24 cellular contexts compared by ENCODE assay signal in genomic region chr2:218826791-218827190, GRCh38. TPM values are rescaled to one million over a fixed set of nuclear protein-coding genes. Genes with fewer than 3 reads are reported as not detected.
"Had no signal": no experiment of that assay in that cellular context is flagged by ENCODE, and none has a peak within 500 bp of the region (broad histone marks: within the 10 kb centered on the region; RNA-seq: fewer than 3 reads in every experiment).

No MANE protein-coding gene starts in this region.

- H3K27ac ChIP-seq: breast epithelium, Peyer's patch, RWPE1, SJSA1 had no signal

- ATAC-seq: activated CD4-positive, CD25-positive, alpha-beta regulatory T cell treated with anti-CD3 and anti-CD28 coated beads, Interleukin-2, amount 50 U/mL, for 24 hours; activated CD8-positive, alpha-beta T cell treated with anti-CD3 and anti-CD28 coated beads, Interleukin-2, amount 10 ng/mL, durations not matched to agents 7 days and 5 days; SK-N-SH treated with all-trans-retinoic acid at 6 μM for 48 hours had no signal

- H3K4me1 ChIP-seq: breast epithelium, Peyer's patch, SJSA1 had no signal

- H3K36me3 ChIP-seq: breast epithelium, Peyer's patch, SJSA1 had no signal

- H3K4me3 ChIP-seq: breast epithelium, Peyer's patch, SJSA1 had no signal

- H3K27me3 ChIP-seq: breast epithelium, Peyer's patch, SJSA1 had no signal

- H3K9me3 ChIP-seq: breast epithelium, Peyer's patch, SJSA1 had no signal

- DNase-seq: activated CD4-positive, alpha-beta T cell treated with anti-CD3 and anti-CD28 coated beads for 4 hours; activated CD8-positive, alpha-beta memory T cell treated with anti-CD3 and anti-CD28 coated beads, Interleukin-2, amount 50 U/mL, for 48 hours; activated CD8-positive, alpha-beta T cell treated with anti-CD3 and anti-CD28 coated beads, Interleukin-2, amount 10 ng/mL, durations not matched to agents 7 days and 5 days; activated effector memory CD4-positive, alpha-beta T cell treated with Interleukin-2 at 50 U/mL for 16 hours; activated naive CD4-positive, alpha-beta T cell; activated T-cell treated with anti-CD3 and anti-CD28 coated beads, Interleukin-2, amount 50 U/mL, for 24 hours; aorta; Kasumi-1; KBM-7; NCI-H1105 treated with DMSO at 0.1 percent for 48 hours; NCI-H1436 treated with DMSO at 0.1 percent for 48 hours; NCI-H187; NCI-H2081; NCI-H446; NCI-H524; OCI-M1; SHP77 had no signal

RNA-seq across cellular contexts. Expression of gene PRKAG3, which starts 4.8 kb away (rescaled TPM):
- total RNA-seq: activated CD8-positive, alpha-beta T cell treated with anti-CD3 and anti-CD28 coated beads, Interleukin-2, amount 10 ng/mL, durations not matched to agents 7 days and 5 days; activated T-helper 1 cell treated with anti-CD3 and anti-CD28 coated beads, Interleukin-12 subunit alpha, Interleukin-12 subunit beta, Interleukin-2, Interleukin-4 antibody, amounts not matched to agents 30 ng/mL and 10 ng/mL and 1 ng/mL, durations not matched to agents 14 hours and 24 hours and 36 hours; breast epithelium; Peyer's patch; SJSA1 had no signal

RNA-seq across cellular contexts. Expression of gene WNT6, which starts 32.8 kb away (rescaled TPM):
- total RNA-seq: activated CD8-positive, alpha-beta T cell treated with anti-CD3 and anti-CD28 coated beads, Interleukin-2, amount 10 ng/mL, durations not matched to agents 7 days and 5 days; activated T-helper 1 cell treated with anti-CD3 and anti-CD28 coated beads, Interleukin-12 subunit alpha, Interleukin-12 subunit beta, Interleukin-2, Interleukin-4 antibody, amounts not matched to agents 30 ng/mL and 10 ng/mL and 1 ng/mL, durations not matched to agents 14 hours and 24 hours and 36 hours; Peyer's patch; SJSA1 had no signal
- polyA plus RNA-seq: aorta had no signal

RNA-seq across cellular contexts. Expression of gene CYP27A1, which starts 44.8 kb away (rescaled TPM):
- total RNA-seq: activated CD8-positive, alpha-beta T cell treated with anti-CD3 and anti-CD28 coated beads, Interleukin-2, amount 10 ng/mL, durations not matched to agents 7 days and 5 days had no signal

RNA-seq across cellular contexts. Expression of gene WNT10A, which starts 53.9 kb away (rescaled TPM):
- total RNA-seq: activated CD8-positive, alpha-beta T cell treated with anti-CD3 and anti-CD28 coated beads, Interleukin-2, amount 10 ng/mL, durations not matched to agents 7 days and 5 days; aorta; SJSA1 had no signal
- polyA plus RNA-seq: aorta had no signal
